6 cellular contexts compared by ENCODE assay signal in genomic region chr19:46766569-46767317, GRCh38. TPM values are rescaled to one million over a fixed set of nuclear protein-coding genes. Genes with fewer than 3 reads are reported as not detected.
DNase-seq lines count a peak whose midpoint lies in the region; ATAC-seq and TF ChIP-seq lines count a peak whose summit lies in the region.

No MANE protein-coding gene starts in this region.

- peak overlapping the region; percentile 83; the same call in 1 of the 2 replicates for H3K27ac Mint-ChIP-seq in WTC11

- peak; percentile 93 for ATAC-seq in WTC11
- no peak for ATAC-seq in GM18498 (IDR thresholded peaks at IDR 0.05; ENCODE audit: unreplicated experiment)
- ATAC-seq in GM21717 (IDR thresholded peaks at IDR 0.05; ENCODE audit: unreplicated experiment), result no peak

- no peak for TF ChIP-seq POLR2A in stomach (IDR thresholded peaks at IDR 0.05)

- CTCF ChIA-PET in WTC11 (lab: Charles Lee), result interaction anchor here (0.5 to 4.7 kb wide), 41 partner anchors 9 to 1566 kb away, joined by 3 to 42 read pairs (median 4); partner anchors contain the start of genes AP2S1, DACT3, DHX34 and FKRP

- POLR2A ChIA-PET in WTC11 (lab: Charles Lee), result interaction anchor here (0.6 to 1.3 kb wide), 5 partner anchors 8 to 19 kb away, joined by 3 to 4 read pairs (median 3); no protein-coding TSS in a partner anchor

- 54 to 66% (median 56%) methylated on average over 17 to 18 of the region's 18 CpGs for WGBS in stomach, 5 donors

- no peaks in the 10 kb centered on the region for H3K27me3 Mint-ChIP-seq in WTC11 (ENCODE audit: low read depth)

- no peaks in the 10 kb centered on the region for H3K9me3 Mint-ChIP-seq in WTC11

- no peaks in the 10 kb centered on the region for H3K9me3 ChIP-seq in stomach

- DNase-seq in HUDEP-2 (lab: John Stamatoyannopoulos, UW; ENCODE audit: unreplicated experiment in 76 of 76) (peak in 52 of 76 experiments; percentile 12 to 73 (median 41)), WTC11 (ENCODE audit: low spot score) (peak; percentile 78), foreskin fibroblast (peak in 1 of 2 donors; percentile 39), stomach (peak; percentile 58)

- peaks cover 0 to 11% (median 5%) of the 10 kb centered on the region in 4 donors for H3K4me1 ChIP-seq in stomach

- TF ChIP-seq CTCF in WTC11 (IDR thresholded peaks at IDR 0.05) (peak; percentile 71), foreskin fibroblast (IDR thresholded peaks at IDR 0.05; ENCODE audit: low read depth, low read length) (peak; percentile 70), stomach (IDR thresholded peaks at IDR 0.05) (peak in 5 of 7 experiments; percentile 34 to 75 (median 54))

- no peak overlapping the region for H3K4me3 Mint-ChIP-seq in WTC11

- H3K36me3 Mint-ChIP-seq in WTC11, result no peaks in the 10 kb centered on the region

- TF ChIP-seq EP300 in stomach (IDR thresholded peaks at IDR 0.05), result no peak

- H3K27me3 ChIP-seq in stomach, result no peaks in the 10 kb centered on the region

- H3K4me3 ChIP-seq in foreskin fibroblast (ENCODE audit: low read depth in 1 of 2, low read length in 2 of 2), result no peak overlapping the region
- H3K4me3 ChIP-seq in stomach, result no peak overlapping the region

- no peaks in the 10 kb centered on the region for H3K36me3 ChIP-seq in stomach

- H3K27ac ChIP-seq in stomach, result no peak overlapping the region

- intact Hi-C loops in stomach (cut with DNase I; ENCODE audit: low total_unique reads), result no loop called here

- H3K4me1 Mint-ChIP-seq in WTC11, result no peaks in the 10 kb centered on the region; the same call in 1 of the 2 replicates

TF ChIP-seq in WTC11, 78 proteins besides CTCF, POLR2A, EP300 and RAD21:
- TF ChIP-seq ZNF263 (CRISPR knock-in tag; IDR thresholded peaks at IDR 0.05; ENCODE audit: low read depth) (peak; percentile 73; the same call in 1 of the 2 replicates), GTF2I (CRISPR knock-in tag; conservative IDR thresholded peaks at IDR 0.05) (0 out of 2 replicates have a peak, but pooled peaks have one; percentile 66), FOXP4 (CRISPR knock-in tag; IDR thresholded peaks at IDR 0.05) (no peak)

RNA-seq across cellular contexts. Expression of gene STRN4, which starts 20.5 kb away (rescaled TPM):
- total RNA-seq in WTC11 (2021) (126 to 144 TPM (median 137 TPM) in 3 replicates), stomach (100 to 1,000 TPM in 2 of 5 donors, 10 to 100 TPM in 3; 48.1 to 373 (median 95.6) TPM)
- 10 to 100 TPM; 37.1 to 43.1 (median 39.0) TPM for polyA plus RNA-seq in stomach

RNA-seq across cellular contexts. Expression of gene FKRP, which starts 20.9 kb away (rescaled TPM):
- total RNA-seq in WTC11 (2021) (23.4 to 26.1 TPM (median 24.1 TPM) in 3 replicates), stomach (10 to 100 TPM in 4 of 5 donors, 1 to 10 TPM in 1; 8.8 to 76.3 (median 15.2) TPM)
- 1 to 10 TPM; 6.0 to 7.5 (median 6.5) TPM for polyA plus RNA-seq in stomach

RNA-seq across cellular contexts. Expression of gene SLC1A5, which starts 21.7 kb away (rescaled TPM):
- total RNA-seq in WTC11 (2021) (173 to 239 TPM (median 187 TPM) in 3 replicates), stomach (10 to 100 TPM; 18.7 to 53.0 (median 27.7) TPM)
- 100 to 1,000 TPM in 1 of 3 donors, 10 to 100 TPM in 2; 20.5 to 106 (median 35.1) TPM for polyA plus RNA-seq in stomach

RNA-seq across cellular contexts. Expression of gene PRKD2, which starts 49.8 kb away (rescaled TPM):
- 78.5 to 100 TPM (median 81.5 TPM) in 3 replicates for total RNA-seq in WTC11 (2021)
- total RNA-seq in stomach, result 10 to 100 TPM in 4 of 5 donors, 1 to 10 TPM in 1; 7.0 to 40.8 (median 18.5) TPM
- polyA plus RNA-seq in stomach, result 10 to 100 TPM; 26.5 to 50.6 (median 39.7) TPM
